In the genomic region with DNA sequence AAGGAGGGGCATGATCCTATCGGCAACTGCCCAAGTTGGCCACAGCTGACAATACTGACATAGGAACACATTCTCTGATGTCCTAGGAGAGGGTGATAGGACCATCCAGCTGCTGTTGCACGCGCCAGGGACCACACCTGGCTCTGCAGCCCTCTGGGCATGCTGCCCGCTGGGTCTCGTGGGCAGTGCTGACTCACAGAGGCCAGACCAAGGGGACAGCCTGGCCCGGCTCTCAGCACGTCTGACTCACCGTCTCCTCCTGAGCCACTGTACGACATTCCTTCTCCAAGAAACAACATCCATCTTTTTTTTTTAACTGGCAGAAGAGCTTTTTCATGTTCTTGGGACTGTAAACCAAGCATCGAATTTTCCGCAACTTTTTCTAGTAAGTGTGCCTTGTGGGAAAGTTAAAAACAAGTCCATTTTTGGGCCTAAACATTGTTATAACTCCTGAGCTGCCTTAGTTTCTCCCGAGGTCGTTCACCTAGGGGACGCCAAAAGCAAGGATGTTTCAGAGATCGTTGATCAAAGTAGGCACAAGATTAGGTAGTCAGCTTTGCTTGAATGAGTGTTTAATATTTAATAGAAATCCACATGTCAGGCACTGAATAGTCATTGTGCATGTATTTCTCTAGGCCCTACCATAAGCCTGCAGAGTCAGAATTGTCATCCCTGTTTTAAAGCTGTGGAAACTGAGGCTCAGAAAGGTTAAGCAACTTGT, we compare ENCODE assay signal across 11 cellular contexts.
DNase-seq lines count a peak whose midpoint lies in the region; ATAC-seq and TF ChIP-seq lines count a peak whose summit lies in the region.
"Had no signal": no experiment of that assay in that cellular context is flagged by ENCODE, and none has a peak within 500 bp of the region (broad histone marks: within the 10 kb centered on the region; RNA-seq: fewer than 3 reads in every experiment).

No MANE protein-coding gene starts in this region.

- peaks cover 23% of the 10 kb centered on the region for H3K4me1 ChIP-seq in mesenchymal stem cell (ENCODE audit: control insufficient read depth, insufficient read depth, low read depth, low read length)

- H3K14ac ChIP-seq in mesenchymal stem cell (ENCODE audit: low read length in 2 of 2), result no peak overlapping the region

- no peak overlapping the region for H2BK120ac ChIP-seq in mesenchymal stem cell (ENCODE audit: low read depth, low read length)

- H3K9me3 ChIP-seq in mesenchymal stem cell (ENCODE audit: control insufficient read depth, low read length), result no peaks in the 10 kb centered on the region
- H3K9me3 ChIP-seq: BLaER1, esophagus squamous epithelium had no signal

- no peaks in the 10 kb centered on the region for H3K36me3 ChIP-seq in mesenchymal stem cell (ENCODE audit: control insufficient read depth in 1 of 2, insufficient read depth in 2 of 2, low read depth in 1 of 2, low read length in 2 of 2)
- H3K36me3 ChIP-seq: BLaER1, esophagus squamous epithelium had no signal

- no peaks in the 10 kb centered on the region for H3K4me1 Mint-ChIP-seq in activated CD4-positive, alpha-beta T cell treated with anti-CD3 and anti-CD28 coated beads for 36 hours

- H3K4me3 ChIP-seq in coronary artery (no peak overlapping the region), mesenchymal stem cell (ENCODE audit: insufficient read depth in 1 of 2, low read depth in 1 of 2, low read length in 2 of 2) (no peak overlapping the region)
- H3K4me3 ChIP-seq: BLaER1, esophagus squamous epithelium had no signal

- H4K8ac ChIP-seq in mesenchymal stem cell (ENCODE audit: low read length), result no peak overlapping the region

- H3K4me2 ChIP-seq in mesenchymal stem cell (ENCODE audit: low read length, poor library complexity, severe bottlenecking), result no peak overlapping the region
- H3K4me2 ChIP-seq: BLaER1 had no signal

- no peak overlapping the region for H3K27ac Mint-ChIP-seq in activated CD4-positive, alpha-beta T cell treated with anti-CD3 and anti-CD28 coated beads for 36 hours

- no peaks in the 10 kb centered on the region for H3K27me3 Mint-ChIP-seq in activated CD4-positive, alpha-beta T cell treated with anti-CD3 and anti-CD28 coated beads for 36 hours

- CTCF ChIA-PET in activated CD4-positive, alpha-beta T cell treated with anti-CD3 and anti-CD28 coated beads for 36 hours (lab: Charles Lee), result no interaction called here

- H3K4ac ChIP-seq in mesenchymal stem cell (ENCODE audit: low read depth in 1 of 2, low read length in 2 of 2), result no peak overlapping the region

- DNase-seq in A172 (ENCODE audit: low spot score) (peak; percentile 98), M059J (ENCODE audit: low read depth) (peak; percentile 97), coronary artery (ENCODE audit: low spot score) (peak; percentile 96), mesenchymal stem cell (peak; percentile 96), iPS-NIHi7 (ENCODE audit: extremely low spot score) (no peak)
- no peak for DNase-seq in activated CD4-positive, alpha-beta T cell treated with anti-CD3 and anti-CD28 coated beads for 36 hours
- DNase-seq in stimulated activated CD4-positive, alpha-beta T cell treated with anti-CD3 and anti-CD28 coated beads, Interleukin-15, amount 100 ng/mL, for 24 hours, result no peak
- DNase-seq: activated CD4-positive, alpha-beta T cell treated with anti-CD3 and anti-CD28 coated beads, Interleukin-2, amount 50 U/mL, for 1 hour; esophagus squamous epithelium had no signal

- TF ChIP-seq CTCF in coronary artery (IDR thresholded peaks at IDR 0.05), result no peak

- peak overlapping the region in 1 of 2 experiments; percentile 91 for H2BK12ac ChIP-seq in mesenchymal stem cell (ENCODE audit: low read length in 2 of 2)

- no peak overlapping the region for H2AK5ac ChIP-seq in mesenchymal stem cell (ENCODE audit: low read length, severe bottlenecking)

- H2BK5ac ChIP-seq in mesenchymal stem cell (ENCODE audit: low read depth, low read length, poor library complexity, severe bottlenecking), result peak overlapping the region; percentile 98

- no peak overlapping the region for H4K91ac ChIP-seq in mesenchymal stem cell (ENCODE audit: low read length)

- ATAC-seq in activated CD4-positive, alpha-beta T cell treated with anti-CD3 and anti-CD28 coated beads for 36 hours, result no peak
- ATAC-seq in GM21786 (IDR thresholded peaks at IDR 0.05; ENCODE audit: unreplicated experiment), result no peak

- no peak overlapping the region for H3K18ac ChIP-seq in mesenchymal stem cell (ENCODE audit: low read depth in 1 of 2, low read length in 2 of 2)

- H3K9ac ChIP-seq in mesenchymal stem cell (ENCODE audit: low read length), result peak overlapping the region; percentile 45
- H3K9ac ChIP-seq: BLaER1 had no signal

- no peak overlapping the region for H2BK15ac ChIP-seq in mesenchymal stem cell (ENCODE audit: low read depth, poor library complexity, severe bottlenecking)

- WGBS in mesenchymal stem cell, result 37% methylated on average over 14 of the region's 15 CpGs

- intact Hi-C loops in activated CD4-positive, alpha-beta T cell treated with anti-CD3 and anti-CD28 coated beads for 36 hours (cut with DNase I, micrococcal nuclease), result no loop called here

- no peak overlapping the region for H3K4me3 Mint-ChIP-seq in activated CD4-positive, alpha-beta T cell treated with anti-CD3 and anti-CD28 coated beads for 36 hours

- no peaks in the 10 kb centered on the region for H3K36me3 Mint-ChIP-seq in activated CD4-positive, alpha-beta T cell treated with anti-CD3 and anti-CD28 coated beads for 36 hours (ENCODE audit: low read depth)

- H2AFZ ChIP-seq in mesenchymal stem cell (ENCODE audit: low read depth, low read length), result no peak overlapping the region

- H3K27me3 ChIP-seq in mesenchymal stem cell (ENCODE audit: control insufficient read depth in 1 of 2, insufficient read depth in 1 of 2, low read length in 2 of 2), result peaks cover 0 to 15% of the 10 kb centered on the region in 2 experiments
- H3K27me3 ChIP-seq: BLaER1, esophagus squamous epithelium had no signal

- POLR2A ChIA-PET in activated CD4-positive, alpha-beta T cell treated with anti-CD3 and anti-CD28 coated beads for 36 hours (lab: Charles Lee), result no interaction called here

- no peaks in the 10 kb centered on the region for H3K9me3 Mint-ChIP-seq in activated CD4-positive, alpha-beta T cell treated with anti-CD3 and anti-CD28 coated beads for 36 hours (ENCODE audit: low read depth)

- H3K27ac ChIP-seq in coronary artery, result peak overlapping the region; percentile 86
- H3K27ac ChIP-seq in mesenchymal stem cell (ENCODE audit: low read length, poor library complexity, severe bottlenecking), result peak overlapping the region; percentile 99
- H3K27ac ChIP-seq: BLaER1 had no signal

- H3K23ac ChIP-seq in mesenchymal stem cell (ENCODE audit: low read length in 2 of 2), result no peak overlapping the region

- H3K79me1 ChIP-seq in mesenchymal stem cell (replicated peaks; ENCODE audit: low read length, poor library complexity, severe bottlenecking), result no peaks in the 10 kb centered on the region

Comparison
In these comparisons a context has a peak if more than half of its experiments do, and no peak if none do; other contexts are left out.
1. DNase-seq: peak in A172 (single experiment), M059J (single experiment), coronary artery (single experiment) and mesenchymal stem cell (single experiment); none in activated CD4-positive, alpha-beta T cell treated with anti-CD3 and anti-CD28 coated beads for 36 hours (single experiment), stimulated activated CD4-positive, alpha-beta T cell treated with anti-CD3 and anti-CD28 coated beads, Interleukin-15, amount 100 ng/mL, for 24 hours (single experiment) and iPS-NIHi7 (single experiment).